ENCODE assay signal across 8 cellular contexts in the genomic region with DNA sequence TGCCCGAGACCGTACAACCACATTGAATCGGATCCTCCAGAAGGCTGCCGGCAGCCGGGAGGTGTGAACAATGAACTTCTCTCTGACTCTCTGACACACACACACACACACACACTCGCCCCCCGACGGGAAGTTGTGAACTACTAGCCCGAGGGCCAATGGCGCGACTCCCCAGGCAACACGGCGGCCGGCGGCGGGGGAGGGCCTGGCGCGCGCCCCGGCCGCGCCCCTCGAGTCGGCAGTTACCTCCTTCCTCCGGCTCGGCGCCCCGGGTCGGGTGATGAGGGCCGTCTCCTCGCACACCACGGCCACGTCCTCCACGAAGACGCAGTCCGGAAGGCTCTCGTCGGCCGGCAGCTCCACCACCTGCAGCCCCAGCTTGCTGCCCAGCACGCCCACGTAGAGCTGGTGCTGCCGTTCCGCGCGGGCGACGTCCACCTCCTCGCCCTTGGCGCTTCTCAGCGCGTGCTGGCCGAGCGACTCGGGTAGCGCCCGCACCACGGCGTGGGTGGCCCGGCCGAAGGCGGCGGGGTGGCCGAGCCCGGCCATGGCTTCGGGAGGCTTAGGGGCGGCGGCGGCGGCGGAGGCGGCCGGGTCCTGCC. TPM values are rescaled to one million over a fixed set of nuclear protein-coding genes. Genes with fewer than 3 reads are reported as not detected.
DNase-seq lines count a peak whose midpoint lies in the region; ATAC-seq, FAIRE-seq and TF ChIP-seq lines count a peak whose summit lies in the region.

No MANE protein-coding gene starts in this region.

- H3K36me3 ChIP-seq in neuronal stem cell (replicated peaks in 1 of 2; ENCODE audit: control insufficient read depth in 2 of 2, insufficient read depth in 2 of 2, low read length in 2 of 2) = no peaks in the 10 kb centered on the region
- no peaks in the 10 kb centered on the region for H3K36me3 ChIP-seq in uterus

- ATAC-seq in A549 = peak; percentile 81 to 83
- ATAC-seq in HG02943 (IDR thresholded peaks at IDR 0.05; ENCODE audit: low read depth, unreplicated experiment) = peak; percentile 60

- H3K9me3 ChIP-seq in A549 (no peaks in the 10 kb centered on the region), neuronal stem cell (replicated peaks in 1 of 2; ENCODE audit: control insufficient read depth in 2 of 2, insufficient read depth in 1 of 2, low read depth in 1 of 2, low read length in 2 of 2) (no peaks in the 10 kb centered on the region), uterus (no peaks in the 10 kb centered on the region)

- H3K27me3 ChIP-seq in neuronal stem cell (ENCODE audit: control insufficient read depth in 3 of 3, insufficient read depth in 3 of 3, low read depth in 1 of 3, low read length in 3 of 3) (peaks cover 0 to 9% (median 0%) of the 10 kb centered on the region in 3 experiments), uterus (no peaks in the 10 kb centered on the region)

- H2AFZ ChIP-seq in neuronal stem cell (ENCODE audit: low read length) = peak overlapping the region; percentile 99

- WGBS in A549 (ENCODE audit: missing lambda C conversion rate) = no CpG with 5 or more reads among the region's 72 CpGs
- WGBS in neuronal stem cell (ENCODE audit: extremely low coverage in 2 of 2, insufficient read length in 2 of 2, insufficient replicate concordance in 1 of 2), 2 donors = no CpG with 5 or more reads among the region's 72 CpGs

- no peaks in the 10 kb centered on the region for H3K79me1 ChIP-seq in neuronal stem cell (ENCODE audit: low read depth, low read length)

- peak overlapping the region; percentile 98 for H4K8ac ChIP-seq in neuronal stem cell (ENCODE audit: low read depth, low read length)

- intact Hi-C loops in uterus (cut with DNase I; ENCODE audit: low total_unique reads) = no loop called here

- H3K4me1 ChIP-seq in A549 (peaks cover 33% of the 10 kb centered on the region), neuronal stem cell (ENCODE audit: control insufficient read depth in 2 of 2, insufficient read depth in 1 of 2, low read depth in 1 of 2, low read length in 2 of 2) (peaks cover 2 to 4% of the 10 kb centered on the region in 2 donors), uterus (no peaks in the 10 kb centered on the region)

- TF ChIP-seq CTCF in A549 (IDR thresholded peaks at IDR 0.05) = no peak
- TF ChIP-seq CTCF in GM13977 (IDR thresholded peaks at IDR 0.05; ENCODE audit: extremely low read depth, insufficient read depth, missing control alignments) = no peak
- no peak for TF ChIP-seq CTCF in uterus (IDR thresholded peaks at IDR 0.05)

- no peak overlapping the region for H2BK5ac ChIP-seq in neuronal stem cell (ENCODE audit: low read length)

- no peak overlapping the region for H3K4ac ChIP-seq in neuronal stem cell (ENCODE audit: low read length)

- POLR2A ChIA-PET in A549 (lab: Yijun Ruan, JAX) = interaction anchor here (1.0 to 2.5 kb wide), 8 partner anchors 21 to 244 kb away, joined by 3 to 16 read pairs (median 4); a partner anchor contains a TSS

- no peak for TF ChIP-seq EP300 in A549 (IDR thresholded peaks at IDR 0.05)

- no peak overlapping the region for H4K91ac ChIP-seq in neuronal stem cell (ENCODE audit: low read depth, low read length, poor library complexity)

- H3K4me3 ChIP-seq in A549 = peak overlapping the region; percentile 70
- peak overlapping the region; percentile 92 to 96 for H3K4me3 ChIP-seq in neuronal stem cell (ENCODE audit: low read length in 2 of 2)
- H3K4me3 ChIP-seq in uterus = peak overlapping the region; percentile 42 to 66

- DNase-seq in A549 (ENCODE audit: low read depth in 1 of 2, low spot score in 1 of 2) (peak; percentile 27 to 55), GM13977 (ENCODE audit: low spot score) (peak; percentile 71), NCI-H345 (lab: John Stamatoyannopoulos, UW) (peak; percentile 63), globus pallidus (ENCODE audit: low spot score) (peak; percentile 31), neuronal stem cell (ENCODE audit: low spot score) (peak; percentile 67), uterus (peak; percentile 62 to 68)
- DNase-seq in activated naive CD4-positive, alpha-beta T cell treated with anti-CD3 and anti-CD28 coated beads, Interleukin-2, amount 50 U/mL, for 16 hours = peak; percentile 25

- no peak for FAIRE-seq in A549 (lab: Jason Lieb, UNC)

- H2AK5ac ChIP-seq in neuronal stem cell (ENCODE audit: low read depth, low read length) = peak overlapping the region; percentile 17

- H3K27ac ChIP-seq in A549 = peak overlapping the region; percentile 89 to 98
- no peak overlapping the region for H3K27ac ChIP-seq in neuronal stem cell (replicated peaks; ENCODE audit: low read length)
- H3K27ac ChIP-seq in uterus = peak overlapping the region; percentile 62 to 69

- peak overlapping the region; percentile 99 for H3K18ac ChIP-seq in neuronal stem cell (ENCODE audit: low read length)

- peak overlapping the region; percentile 96 for H3K23ac ChIP-seq in neuronal stem cell (ENCODE audit: low read depth, low read length, poor library complexity)

- peak overlapping the region; percentile 90 for H2BK15ac ChIP-seq in neuronal stem cell (ENCODE audit: low read length)

- TF ChIP-seq POLR2A in A549 (IDR thresholded peaks at IDR 0.05; ENCODE audit: low read length) (peak; percentile 24; the same call in 1 of the 2 replicates), uterus (IDR thresholded peaks at IDR 0.05) (no peak)

- no peak overlapping the region for H2BK120ac ChIP-seq in neuronal stem cell (ENCODE audit: low read depth, low read length)

- peak overlapping the region; percentile 87 for H3K4me2 ChIP-seq in A549
- peak overlapping the region; percentile 100 for H3K4me2 ChIP-seq in neuronal stem cell (ENCODE audit: insufficient read depth, low read length, poor library complexity, severe bottlenecking)

- peak overlapping the region; percentile 99 for H3K9ac ChIP-seq in neuronal stem cell (ENCODE audit: low read depth, low read length, poor library complexity)

- TF ChIP-seq RAD21 in A549 (conservative IDR thresholded peaks at IDR 0.05 in 1 of 2, IDR thresholded peaks at IDR 0.05 in 1 of 2) = no peak; a peak in 2 of 5 replicates

- H3K14ac ChIP-seq in neuronal stem cell (ENCODE audit: low read length) = peak overlapping the region; percentile 94

- CTCF ChIA-PET in A549 (lab: Yijun Ruan, JAX) = interaction anchor here (0.6 to 4.6 kb wide), 10 partner anchors 10 to 228 kb away, joined by 3 to 37 read pairs (median 3); no protein-coding TSS in a partner anchor

- in situ Hi-C loops in GM13977 (cut with MboI; ENCODE audit: low pct_unique_long_range_greater_than_20kb, low sequenced_read_pairs, unreplicated experiment) = no loop called here

- peak overlapping the region; percentile 36 for H2BK12ac ChIP-seq in neuronal stem cell (ENCODE audit: low read length)

TF ChIP-seq in A549, 52 proteins besides CTCF, POLR2A, EP300 and RAD21:
- TF ChIP-seq, protein P1, sequence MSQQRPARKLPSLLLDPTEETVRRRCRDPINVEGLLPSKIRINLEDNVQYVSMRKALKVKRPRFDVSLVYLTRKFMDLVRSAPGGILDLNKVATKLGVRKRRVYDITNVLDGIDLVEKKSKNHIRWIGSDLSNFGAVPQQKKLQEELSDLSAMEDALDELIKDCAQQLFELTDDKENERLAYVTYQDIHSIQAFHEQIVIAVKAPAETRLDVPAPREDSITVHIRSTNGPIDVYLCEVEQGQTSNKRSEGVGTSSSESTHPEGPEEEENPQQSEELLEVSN (IDR thresholded peaks at IDR 0.05; ENCODE audit: borderline replicate concordance, low read depth) = peak; percentile 61; the same call in 1 of the 2 replicates
- TF ChIP-seq, protein P2, sequence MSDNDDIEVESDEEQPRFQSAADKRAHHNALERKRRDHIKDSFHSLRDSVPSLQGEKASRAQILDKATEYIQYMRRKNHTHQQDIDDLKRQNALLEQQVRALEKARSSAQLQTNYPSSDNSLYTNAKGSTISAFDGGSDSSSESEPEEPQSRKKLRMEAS (IDR thresholded peaks at IDR 0.05) = peak; percentile 45; the same call in 1 of the 2 replicates
- peak in 1 of 2 experiments; percentile 55; a peak in 1 of 5 replicates for TF ChIP-seq JUN (IDR thresholded peaks at IDR 0.05)
- TF ChIP-seq FOSB (CRISPR knock-in tag; IDR thresholded peaks at IDR 0.05) = no peak
- TF ChIP-seq PHF8 (IDR thresholded peaks at IDR 0.05; ENCODE audit: borderline replicate concordance, low read depth) = 0 out of 2 replicates have a peak, but pooled peaks have one; percentile 15
- TF ChIP-seq, protein P3, sequence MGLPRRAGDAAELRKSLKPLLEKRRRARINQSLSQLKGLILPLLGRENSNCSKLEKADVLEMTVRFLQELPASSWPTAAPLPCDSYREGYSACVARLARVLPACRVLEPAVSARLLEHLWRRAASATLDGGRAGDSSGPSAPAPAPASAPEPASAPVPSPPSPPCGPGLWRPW (IDR thresholded peaks at IDR 0.05) = no peak
- TF ChIP-seq EHF (CRISPR knock-in tag; IDR thresholded peaks at IDR 0.05) = no peak
- TF ChIP-seq HDAC2 (IDR thresholded peaks at IDR 0.05) = no peak
- no peak for TF ChIP-seq BHLHE40 (IDR thresholded peaks at IDR 0.05; ENCODE audit: low read depth, low read length)
- no peak for TF ChIP-seq CHD4 (IDR thresholded peaks at IDR 0.05; ENCODE audit: borderline replicate concordance)
- TF ChIP-seq FOSL2 (IDR thresholded peaks at IDR 0.05) = no peak
- no peak for TF ChIP-seq FOSL2 (CRISPR knock-in tag; IDR thresholded peaks at IDR 0.05)
- TF ChIP-seq, protein P4, sequence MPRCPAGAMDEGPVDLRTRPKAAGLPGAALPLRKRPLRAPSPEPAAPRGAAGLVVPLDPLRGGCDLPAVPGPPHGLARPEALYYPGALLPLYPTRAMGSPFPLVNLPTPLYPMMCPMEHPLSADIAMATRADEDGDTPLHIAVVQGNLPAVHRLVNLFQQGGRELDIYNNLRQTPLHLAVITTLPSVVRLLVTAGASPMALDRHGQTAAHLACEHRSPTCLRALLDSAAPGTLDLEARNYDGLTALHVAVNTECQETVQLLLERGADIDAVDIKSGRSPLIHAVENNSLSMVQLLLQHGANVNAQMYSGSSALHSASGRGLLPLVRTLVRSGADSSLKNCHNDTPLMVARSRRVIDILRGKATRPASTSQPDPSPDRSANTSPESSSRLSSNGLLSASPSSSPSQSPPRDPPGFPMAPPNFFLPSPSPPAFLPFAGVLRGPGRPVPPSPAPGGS (IDR thresholded peaks at IDR 0.05) = 0 out of 3 replicates have a peak, but pooled peaks have one; percentile 15
- TF ChIP-seq CBX2 (IDR thresholded peaks at IDR 0.05; ENCODE audit: borderline replicate concordance, low read depth) = no peak
- TF ChIP-seq NPAS2 (CRISPR knock-in tag; IDR thresholded peaks at IDR 0.05; ENCODE audit: borderline replicate concordance) = no peak

RNA-seq across cellular contexts. Expression of a gene that starts 0.4 kb away (rescaled TPM):
- polyA plus RNA-seq in A549 (2011; rRNA removed) (12.6 and 12.9 TPM in 2 replicates), A549 (2017; fragmentation: RNase III; extraction: RNeasy Plus Mini Kit Qiagen cat#74134 plus additional on column Dnase treatment) (5.7 to 6.6 TPM (median 6.1 TPM) in 3 replicates)
- polyA plus RNA-seq in A549 (2012; cell fraction: cytosol; rRNA removed) = 2.9 and 3.5 TPM in 2 replicates
- polyA plus RNA-seq in A549 (2012; cell fraction: nucleus; rRNA removed) = 1.3 and 1.8 TPM in 2 replicates
- 5.9 and 6.8 TPM in 2 replicates for polyA minus RNA-seq in A549 (2011; rRNA and poly(A)+ RNA removed)
- 20.8 TPM for polyA plus RNA-seq in neuronal stem cell (2013, experiment 1 of 2)
- 21.4 TPM for polyA plus RNA-seq in neuronal stem cell (2013, experiment 2 of 2)
- total RNA-seq in uterus = 10 to 100 TPM; 12.9 to 28.9 (median 18.2) TPM
